8 cellular contexts compared by ENCODE assay signal in genomic region chr9:131668439-131669233, GRCh38.
DNase-seq lines count a peak whose midpoint lies in the region; ATAC-seq and FAIRE-seq lines count a peak whose summit lies in the region.
"Had no signal": no experiment of that assay in that cellular context is flagged by ENCODE, and none has a peak within 500 bp of the region (broad histone marks: within the 10 kb centered on the region; RNA-seq: fewer than 3 reads in every experiment).

No MANE protein-coding gene starts in this region.

- DNase-seq in GM19239 (ENCODE audit: insufficient read length, low spot score) (no peak), HT1080 (ENCODE audit: low read depth) (peak; percentile 89), cerebellar cortex (ENCODE audit: low spot score) (peak; percentile 70), myocyte (ENCODE audit: low read depth) (peak; percentile 63), superior temporal gyrus (ENCODE audit: extremely low spot score) (no peak)

- peak overlapping the region; percentile 97 for H3K27ac Mint-ChIP-seq in stimulated activated naive CD8-positive, alpha-beta T cell treated with anti-CD3 and anti-CD28 coated beads, Interleukin-15, Interleukin-2, amounts not matched to agents 100 ng/mL and 50 ng/mL, for 24 hours

- FAIRE-seq in GM19239 (lab: Jason Lieb, UNC): peak; percentile 89
- FAIRE-seq: colon had no signal

- H3K4me1 Mint-ChIP-seq in stimulated activated naive CD8-positive, alpha-beta T cell treated with anti-CD3 and anti-CD28 coated beads, Interleukin-15, Interleukin-2, amounts not matched to agents 100 ng/mL and 50 ng/mL, for 24 hours (ENCODE audit: low read depth): peaks cover 95% of the 10 kb centered on the region

- no peaks in the 10 kb centered on the region for H3K27me3 Mint-ChIP-seq in stimulated activated naive CD8-positive, alpha-beta T cell treated with anti-CD3 and anti-CD28 coated beads, Interleukin-15, Interleukin-2, amounts not matched to agents 100 ng/mL and 50 ng/mL, for 24 hours

- H3K9me3 Mint-ChIP-seq in stimulated activated naive CD8-positive, alpha-beta T cell treated with anti-CD3 and anti-CD28 coated beads, Interleukin-15, Interleukin-2, amounts not matched to agents 100 ng/mL and 50 ng/mL, for 24 hours: no peaks in the 10 kb centered on the region

- peak; percentile 75 to 78 for ATAC-seq in activated CD4-positive, CD25-positive, alpha-beta regulatory T cell treated with anti-CD3 and anti-CD28 coated beads, Interleukin-2, amount 50 U/mL, for 24 hours

- H3K36me3 Mint-ChIP-seq in stimulated activated naive CD8-positive, alpha-beta T cell treated with anti-CD3 and anti-CD28 coated beads, Interleukin-15, Interleukin-2, amounts not matched to agents 100 ng/mL and 50 ng/mL, for 24 hours (ENCODE audit: low read depth): peaks cover 17% of the 10 kb centered on the region

- peak overlapping the region; percentile 72 for H3K4me3 Mint-ChIP-seq in stimulated activated naive CD8-positive, alpha-beta T cell treated with anti-CD3 and anti-CD28 coated beads, Interleukin-15, Interleukin-2, amounts not matched to agents 100 ng/mL and 50 ng/mL, for 24 hours

Comparison
In these comparisons a context has a peak if more than half of its experiments do, and no peak if none do; other contexts are left out.
1. DNase-seq: peak in HT1080 (single experiment), cerebellar cortex (single experiment) and myocyte (single experiment); none in GM19239 (single experiment) and superior temporal gyrus (single experiment).